1 cellular context compared by ENCODE assay signal in genomic region chr10:62103857-62104256, GRCh38.
TF ChIP-seq lines count a peak whose summit lies in the region.

No MANE protein-coding gene starts in this region.

TF ChIP-seq in HepG2, 621 proteins besides CTCF, POLR2A, EP300 and RAD21 (continued from another document):
- TF ChIP-seq ZHX1 (CRISPR knock-in tag; IDR thresholded peaks at IDR 0.05; ENCODE audit: low read depth): no peak
